ENCODE assay signal across 21 cellular contexts in the genomic region with DNA sequence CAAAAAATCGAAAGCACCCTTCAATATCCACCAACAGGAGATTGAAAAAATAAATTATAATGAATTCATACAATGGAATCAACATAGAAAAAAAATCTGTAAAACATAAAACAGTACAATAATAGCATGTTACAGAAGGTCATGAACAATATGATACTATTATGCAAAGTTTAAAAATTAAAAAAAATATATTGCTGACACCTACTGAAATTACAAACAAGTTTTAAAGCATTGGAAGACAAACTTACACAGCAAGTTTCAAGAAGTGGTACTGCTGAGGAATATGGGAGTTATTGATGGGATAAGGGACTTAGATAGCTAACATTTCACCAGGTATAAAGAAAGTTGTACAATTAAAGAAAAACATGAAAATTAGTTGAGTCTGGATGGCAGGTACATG.
"Had no signal": no experiment of that assay in that cellular context is flagged by ENCODE, and none has a peak within 500 bp of the region (broad histone marks: within the 10 kb centered on the region; RNA-seq: fewer than 3 reads in every experiment).

No MANE protein-coding gene starts in this region.

- H3K4me3 Mint-ChIP-seq: T-cell had no signal

- H3K9me3 Mint-ChIP-seq: T-cell had no signal

- FAIRE-seq: RCC 7860 had no signal

- H3K27me3 Mint-ChIP-seq: T-cell had no signal

- H3K27ac Mint-ChIP-seq: T-cell had no signal

- DNase-seq: Karpas-422, KG1, MM.1S, NCI-H1092 treated with DMSO at 0.1 percent for 48 hours, NCI-H1436, NCI-H187, NCI-H2029, NCI-H2081 treated with DMSO at 0.1 percent for 48 hours, NCI-H2171, NCI-H226, NCI-H446, NCI-H510A, NCI-H524 treated with DMSO at 0.1 percent for 48 hours, NCI-H69, NCI-H774, Right ventricle myocardium superior, RPMI8226, SIG-M5, SW 1271, T-cell had no signal

- ATAC-seq: T-cell had no signal
